Comparison of ENCODE assay signal across 8 cellular contexts in genomic region chr2:219552382-219553167, GRCh38. TPM values are rescaled to one million over a fixed set of nuclear protein-coding genes. Genes with fewer than 3 reads are reported as not detected.
DNase-seq lines count a peak whose midpoint lies in the region; ATAC-seq lines count a peak whose summit lies in the region.

No MANE protein-coding gene starts in this region.

- peaks cover 12% of the 10 kb centered on the region for H3K4me1 ChIP-seq in mononuclear cell (ENCODE audit: insufficient read depth, low read length)

- H3K27me3 ChIP-seq in mononuclear cell (ENCODE audit: insufficient read depth, low read length) = peaks cover 29% of the 10 kb centered on the region

- peak; percentile 96 for DNase-seq in AG20443 (ENCODE audit: low spot score)
- DNase-seq in GM19238 (ENCODE audit: insufficient read length, low spot score) = peak; percentile 92
- peak; percentile 92 for DNase-seq in NCI-H82 (lab: John Stamatoyannopoulos, UW)
- peak; percentile 90 for DNase-seq in activated CD8-positive, alpha-beta memory T cell treated with anti-CD3 and anti-CD28 coated beads, Interleukin-2, amount 50 U/mL, for 48 hours
- peak; percentile 96 for DNase-seq in epidermal melanocyte (ENCODE audit: insufficient read length, low spot score)
- peak; percentile 56 to 57 for DNase-seq in stimulated activated CD8-positive, alpha-beta memory T cell treated with anti-CD3 and anti-CD28 coated beads, Interleukin-15, amount 100 ng/mL, for 4 hours (ENCODE audit: low read depth in 2 of 2)

- H3K4me3 ChIP-seq in mononuclear cell (ENCODE audit: low read length) = peak overlapping the region; percentile 36

- no peaks in the 10 kb centered on the region for H3K9me3 ChIP-seq in mononuclear cell (ENCODE audit: low read depth, low read length)

- ATAC-seq in HG03342 (IDR thresholded peaks at IDR 0.05; ENCODE audit: unreplicated experiment) = peak; percentile 93

RNA-seq across cellular contexts. Expression of gene TMEM198, which starts 8.7 kb away (rescaled TPM):
- not detected for total RNA-seq in mononuclear cell

RNA-seq across cellular contexts. Expression of gene CHPF, which starts 9.0 kb away (rescaled TPM):
- total RNA-seq in mononuclear cell = 2.7 TPM

RNA-seq across cellular contexts. Expression of gene OBSL1, which starts 18.8 kb away (rescaled TPM):
- total RNA-seq in mononuclear cell = 0.52 TPM

RNA-seq across cellular contexts. Expression of gene INHA, which starts 19.5 kb away (rescaled TPM):
- not detected for total RNA-seq in mononuclear cell

RNA-seq across cellular contexts. Expression of gene ASIC4, which starts 38.3 kb away (rescaled TPM):
- total RNA-seq in mononuclear cell = not detected

Comparison
In these comparisons a context has a peak if more than half of its experiments do, and no peak if none do; other contexts are left out.
1. Peak in every context shown above with its lines: DNase-seq, ATAC-seq and H3K4me3 ChIP-seq.